ENCODE assay signal across 8 cellular contexts in genomic region chr4:56681158-56681848, GRCh38. TPM values are rescaled to one million over a fixed set of nuclear protein-coding genes. Genes with fewer than 3 reads are reported as not detected.
DNase-seq lines count a peak whose midpoint lies in the region; ATAC-seq, FAIRE-seq and TF ChIP-seq lines count a peak whose summit lies in the region.

Gene HOPX (minus strand): TSS chr4:56681296. CDS start chr4:56657816, 23,480 bp downstream.

- DNase-seq in activated CD4-positive, alpha-beta T cell treated with anti-CD3 and anti-CD28 coated beads, Interleukin-2, amount 50 U/mL, for 1 hour: peak; percentile 17
- DNase-seq in H1 (ENCODE audit: low read depth in 1 of 2, low spot score in 2 of 2): no peak
- DNase-seq in progenitor cell of endocrine pancreas (ENCODE audit: low spot score, unreplicated experiment): peak; percentile 17
- DNase-seq in dedifferentiated amniotic fluid mesenchymal stem cell (ENCODE audit: extremely low spot score): no peak
- DNase-seq in NCI-H1436 treated with DMSO at 0.1 percent for 48 hours (lab: John Stamatoyannopoulos, UW): no peak

- CTCF ChIA-PET in H1 (lab: Charles Lee; ENCODE audit: partially characterized antibody): interaction anchor here (0.6 to 1.7 kb wide), 4 partner anchors 10 to 155 kb away, joined by 3 to 4 read pairs (median 4); no protein-coding TSS in a partner anchor

- H3K27ac Mint-ChIP-seq in progenitor cell of endocrine pancreas: peak within 1 kb of the TSS; percentile 76

- H2BK12ac ChIP-seq in H1 (ENCODE audit: low read depth, low read length): no peak within 1 kb of the TSS

- no peak within 1 kb of the TSS for H2BK5ac ChIP-seq in H1 (ENCODE audit: low read depth, low read length)

- no peaks in the 10 kb centered on the region for H3K36me3 ChIP-seq in H1 (ENCODE audit: control insufficient read depth in 2 of 4, insufficient read depth in 4 of 4, low read length in 3 of 4)

- no peak within 1 kb of the TSS for H3K23ac ChIP-seq in H1 (ENCODE audit: insufficient read length)

- no peak within 1 kb of the TSS for H2AK5ac ChIP-seq in H1 (ENCODE audit: low read depth, low read length)

- peak within 1 kb of the TSS; percentile 43 for H3K4me3 Mint-ChIP-seq in progenitor cell of endocrine pancreas (ENCODE audit: low read depth)

- POLR2A ChIA-PET in H1 (lab: Charles Lee; ENCODE audit: partially characterized antibody): no interaction called here

- H3K9me3 Mint-ChIP-seq in progenitor cell of endocrine pancreas (ENCODE audit: low read depth): no peaks in the 10 kb centered on the region

- H3K79me1 ChIP-seq in H1 (ENCODE audit: low read depth, low read length): no peaks in the 10 kb centered on the region

- peaks cover 0 to 4% (median 1%) of the 10 kb centered on the region in 4 experiments; a peak in 3 of 7 replicates for H3K4me1 ChIP-seq in H1 (replicated peaks in 1 of 4; ENCODE audit: control insufficient read depth in 3 of 4, insufficient read depth in 4 of 4, low read length in 3 of 4)

- H4K20me1 ChIP-seq in H1 (replicated peaks in 1 of 2; ENCODE audit: control insufficient read depth in 1 of 2, insufficient read depth in 2 of 2, low read length in 2 of 2): no peaks in the 10 kb centered on the region

- no peak within 1 kb of the TSS for H3K9ac ChIP-seq in H1 (replicated peaks in 1 of 4; ENCODE audit: extremely low read depth in 1 of 4, low read depth in 3 of 4, low read length in 3 of 4)

- H3K23me2 ChIP-seq in H1 (ENCODE audit: low read depth, low read length): no peaks in the 10 kb centered on the region; the same call in 1 of the 2 replicates

- H3K9me3 ChIP-seq in H1 (ENCODE audit: insufficient read depth in 2 of 2, low read depth in 1 of 2, low read length in 1 of 2): no peaks in the 10 kb centered on the region

- peaks cover 32% of the 10 kb centered on the region for H3K27me3 Mint-ChIP-seq in progenitor cell of endocrine pancreas

- no peak within 1 kb of the TSS for H2BK20ac ChIP-seq in H1 (ENCODE audit: low read length)

- no peak for TF ChIP-seq EP300 in H1 (IDR thresholded peaks at IDR 0.05; ENCODE audit: borderline replicate concordance in 1 of 2, low read depth in 2 of 2, low read length in 2 of 2)

- FAIRE-seq in H1 (lab: Jason Lieb, UNC): no peak

- WGBS in H1 (ENCODE audit: extremely low coverage in 1 of 2, insufficient coverage in 1 of 2, insufficient read length in 1 of 2, insufficient replicate concordance in 2 of 2, low coverage in 1 of 2, low lambda C conversion rate in 2 of 2, missing lambda C conversion rate in 1 of 2), 2 experiments: 80% methylated on average over 18 of the region's 18 CpGs; no CpG with 5 or more reads in 1 of the 2 experiments

- H2BK15ac ChIP-seq in H1 (ENCODE audit: low read length): no peak within 1 kb of the TSS

- H3K27me3 ChIP-seq in H1 (replicated peaks in 1 of 4; ENCODE audit: control insufficient read depth in 3 of 4, extremely low read depth in 1 of 4, insufficient read depth in 3 of 4, low read length in 3 of 4): no peaks in the 10 kb centered on the region

- H3K36me3 Mint-ChIP-seq in progenitor cell of endocrine pancreas (ENCODE audit: insufficient read depth): no peaks in the 10 kb centered on the region

- no peaks in the 10 kb centered on the region for H3K79me2 ChIP-seq in H1 (ENCODE audit: control insufficient read depth in 1 of 2, insufficient read depth in 2 of 2, low read length in 2 of 2)

- TF ChIP-seq RAD21 in H1 (IDR thresholded peaks at IDR 0.05 in 1 of 2, conservative IDR thresholded peaks at IDR 0.05 in 1 of 2; ENCODE audit: low read depth in 2 of 2, low read length in 2 of 2): no peak

- H3K4ac ChIP-seq in H1 (replicated peaks; ENCODE audit: insufficient read length, low read depth, low read length): no peak within 1 kb of the TSS

- H3K4me3 ChIP-seq in H1 (ENCODE audit: extremely low read depth in 1 of 4, insufficient read depth in 2 of 4, low read depth in 3 of 4, low read length in 4 of 4): no peak within 1 kb of the TSS

- H2AFZ ChIP-seq in H1 (ENCODE audit: low read length): peak within 1 kb of the TSS; percentile 77; the same call in 1 of the 2 replicates

- no peak within 1 kb of the TSS for H3K14ac ChIP-seq in H1 (ENCODE audit: insufficient read length)

- no peak within 1 kb of the TSS for H4K8ac ChIP-seq in H1 (ENCODE audit: extremely low read depth, insufficient read depth, low read length)

- H2BK120ac ChIP-seq in H1 (replicated peaks; ENCODE audit: low read depth, low read length): no peak within 1 kb of the TSS

- H3K56ac ChIP-seq in H1 (replicated peaks; ENCODE audit: insufficient read length, low read depth, low read length): no peak within 1 kb of the TSS

- ATAC-seq in GM18502 (IDR thresholded peaks at IDR 0.05; ENCODE audit: poor library complexity, unreplicated experiment): peak; percentile 83
- peak; percentile 81 for ATAC-seq in HG03280 (IDR thresholded peaks at IDR 0.05; ENCODE audit: unreplicated experiment)
- ATAC-seq in GM18909 (IDR thresholded peaks at IDR 0.05; ENCODE audit: poor library complexity, unreplicated experiment): no peak

- no peak within 1 kb of the TSS for H4K91ac ChIP-seq in H1 (replicated peaks; ENCODE audit: insufficient read length, low read length)

- no peak within 1 kb of the TSS for H4K5ac ChIP-seq in H1 (ENCODE audit: insufficient read length, low read depth, low read length)

- no peak for TF ChIP-seq CTCF in H1 (IDR thresholded peaks at IDR 0.05; ENCODE audit: control extremely low read depth in 1 of 3, insufficient read depth in 1 of 3, low read depth in 1 of 3, low read length in 3 of 3)
- no peak for TF ChIP-seq CTCF in progenitor cell of endocrine pancreas (IDR thresholded peaks at IDR 0.05; ENCODE audit: unreplicated experiment)

- H3K4me1 Mint-ChIP-seq in progenitor cell of endocrine pancreas (ENCODE audit: low read depth): peaks cover 25% of the 10 kb centered on the region

- H3K4me2 ChIP-seq in H1 (ENCODE audit: insufficient read depth in 1 of 2, low read depth in 2 of 2, low read length in 2 of 2): no peak within 1 kb of the TSS

- no peak within 1 kb of the TSS for H3K27ac ChIP-seq in H1 (ENCODE audit: low read depth, low read length)

- TF ChIP-seq POLR2A in H1 (IDR thresholded peaks at IDR 0.05; ENCODE audit: control extremely low read depth in 1 of 2, low read depth in 2 of 2, low read length in 2 of 2): no peak

- no peak within 1 kb of the TSS for H3K18ac ChIP-seq in H1 (ENCODE audit: extremely low read depth, low read length)

TF ChIP-seq in H1, 55 proteins besides CTCF, POLR2A, EP300 and RAD21 (continues in another document):
- TF ChIP-seq BCL11A (IDR thresholded peaks at IDR 0.05; ENCODE audit: low read depth in 2 of 2, low read length in 2 of 2) (no peak), TCF12 (IDR thresholded peaks at IDR 0.05; ENCODE audit: low read depth, low read length) (no peak), CHD1 (IDR thresholded peaks at IDR 0.05; ENCODE audit: low read depth, low read length) (no peak), SP2 (IDR thresholded peaks at IDR 0.05; ENCODE audit: low read length) (no peak), KDM4A (IDR thresholded peaks at IDR 0.05; ENCODE audit: low read depth, low read length, severe bottlenecking) (no peak), SIRT6 (IDR thresholded peaks at IDR 0.05; ENCODE audit: low read length) (no peak), ASH2L (IDR thresholded peaks at IDR 0.05; ENCODE audit: low read length) (no peak), TAF1 (IDR thresholded peaks at IDR 0.05; ENCODE audit: low read depth, low read length) (no peak), CREB1 (IDR thresholded peaks at IDR 0.05) (no peak), SRF (IDR thresholded peaks at IDR 0.05; ENCODE audit: low read depth, low read length) (no peak), HDAC6 (IDR thresholded peaks at IDR 0.05; ENCODE audit: low read depth, low read length) (no peak), MAFK (IDR thresholded peaks at IDR 0.05; ENCODE audit: low read depth, low read length) (no peak), RFX5 (IDR thresholded peaks at IDR 0.05; ENCODE audit: borderline replicate concordance, low read depth, low read length) (no peak)

RNA-seq across cellular contexts. Expression of gene HOPX, which starts in this region (rescaled TPM):
- total RNA-seq in H1 (2021; fragmentation: NEBNext Ultra II Directional; extraction: Animal tissue kit (Norgen Biotek cat#: 25700)): not detected in 2 replicates
- polyA plus RNA-seq in H1 (2011; rRNA removed): not detected in 2 replicates
- polyA plus RNA-seq in H1 (2011; cell fraction: cytosol; rRNA removed): not detected
- not detected for polyA plus RNA-seq in H1 (2011; cell fraction: nucleus; rRNA removed)
- polyA plus RNA-seq in H1 (2012, experiment 1 of 2): not detected in 4 replicates
- polyA plus RNA-seq in H1 (2012, experiment 2 of 2): not detected
- polyA plus RNA-seq in H1 (2013, experiment 1 of 2): not detected
- polyA plus RNA-seq in H1 (2013, experiment 2 of 2): not detected
- not detected in 2 replicates for polyA minus RNA-seq in H1 (2011; rRNA and poly(A)+ RNA removed)
- polyA minus RNA-seq in H1 (2011; cell fraction: cytosol; rRNA and poly(A)+ RNA removed): not detected
- polyA minus RNA-seq in H1 (2011; cell fraction: nucleus; rRNA and poly(A)+ RNA removed): not detected
- total RNA-seq in progenitor cell of endocrine pancreas: 0.55 and 0.69 TPM in 2 replicates

Comparison
In these comparisons a context has a peak if more than half of its experiments do, and no peak if none do; other contexts are left out.
1. Peak in DNase-seq in progenitor cell of endocrine pancreas; RNA of the gene not detected or under 1 TPM.